27 cellular contexts compared by ENCODE assay signal in genomic region chr5:51476456-51476855, GRCh38.
DNase-seq lines count a peak whose midpoint lies in the region; ATAC-seq, FAIRE-seq and TF ChIP-seq lines count a peak whose summit lies in the region.
"Had no signal": no experiment of that assay in that cellular context is flagged by ENCODE, and none has a peak within 500 bp of the region (broad histone marks: within the 10 kb centered on the region; RNA-seq: fewer than 3 reads in every experiment).

No MANE protein-coding gene starts in this region.

- no TSS peak for BruUV-seq in K562 (replicated peaks; lab: Mats Ljungman, UMichigan)

- H3K36me3 ChIP-seq in K562 (ENCODE audit: control insufficient read depth, insufficient read depth, low read length) (no peaks in the 10 kb centered on the region), H1 (ENCODE audit: control insufficient read depth in 2 of 4, insufficient read depth in 4 of 4, low read length in 3 of 4) (no peaks in the 10 kb centered on the region)
- H3K36me3 ChIP-seq: BE2C; BLaER1 treated with 17β-estradiol and CSF1 and Interleukin-3, amounts not matched to agents 10 nM and 100 nM had no signal

- no peaks in the 10 kb centered on the region for H3K79me1 ChIP-seq in H1 (ENCODE audit: low read depth, low read length)

- H3K4me3 ChIP-seq in K562 (no peak overlapping the region), H1 (ENCODE audit: extremely low read depth in 1 of 4, insufficient read depth in 2 of 4, low read depth in 3 of 4, low read length in 4 of 4) (no peak overlapping the region)
- H3K4me3 ChIP-seq: A549; BLaER1 treated with 17β-estradiol and CSF1 and Interleukin-3, amounts not matched to agents 10 nM and 100 nM; GM12878; GM23248 had no signal

- no peak overlapping the region for H3K18ac ChIP-seq in H1 (ENCODE audit: extremely low read depth, low read length)

- no peak for ATAC-seq in K562
- ATAC-seq: A549, GM12878 had no signal

- H2BK5ac ChIP-seq in H1 (ENCODE audit: low read depth, low read length), result no peak overlapping the region

- no peaks in the 10 kb centered on the region for H3K9me3 Mint-ChIP-seq in activated CD4-positive, alpha-beta T cell treated with anti-CD3 and anti-CD28 coated beads, Interleukin-2, amount 10 ng/mL, durations not matched to agents 24 days and 14 days
- H3K9me3 Mint-ChIP-seq in activated T-helper 2 cell treated with anti-CD3 and anti-CD28 coated beads, Interferon-gamma antibody, Interleukin-2, Interleukin-4, amounts not matched to agents 10 μg/mL and 5 μg/mL and 100 μg/mL, durations not matched to agents 14 hours and 24 hours and 36 hours, result no peaks in the 10 kb centered on the region
- H3K9me3 Mint-ChIP-seq: H9, HFFc6 had no signal

- no peaks in the 10 kb centered on the region for H3K4me1 Mint-ChIP-seq in activated CD4-positive, alpha-beta T cell treated with anti-CD3 and anti-CD28 coated beads, Interleukin-2, amount 10 ng/mL, durations not matched to agents 24 days and 14 days
- no peaks in the 10 kb centered on the region for H3K4me1 Mint-ChIP-seq in activated T-helper 2 cell treated with anti-CD3 and anti-CD28 coated beads, Interferon-gamma antibody, Interleukin-2, Interleukin-4, amounts not matched to agents 10 μg/mL and 5 μg/mL and 100 μg/mL, durations not matched to agents 14 hours and 24 hours and 36 hours (ENCODE audit: low read depth)
- H3K4me1 Mint-ChIP-seq: CD14-positive monocyte; CD8-positive, alpha-beta memory T cell; H9 had no signal

- H3K27ac Mint-ChIP-seq in activated CD4-positive, alpha-beta T cell treated with anti-CD3 and anti-CD28 coated beads, Interleukin-2, amount 10 ng/mL, durations not matched to agents 24 days and 14 days, result no peak overlapping the region
- no peak overlapping the region for H3K27ac Mint-ChIP-seq in activated T-helper 2 cell treated with anti-CD3 and anti-CD28 coated beads, Interferon-gamma antibody, Interleukin-2, Interleukin-4, amounts not matched to agents 10 μg/mL and 5 μg/mL and 100 μg/mL, durations not matched to agents 14 hours and 24 hours and 36 hours
- H3K27ac Mint-ChIP-seq: CD14-positive monocyte; CD4-positive, alpha-beta T cell; CD8-positive, alpha-beta memory T cell; H9; HFFc6 had no signal

- intact Hi-C loops in K562 (cut with micrococcal nuclease), result no loop called here
- intact Hi-C loops in activated CD4-positive, alpha-beta T cell treated with anti-CD3 and anti-CD28 coated beads, Interleukin-2, amount 10 ng/mL, durations not matched to agents 24 days and 14 days (cut with micrococcal nuclease), result no loop called here
- intact Hi-C loops in activated T-helper 2 cell treated with anti-CD3 and anti-CD28 coated beads, Interferon-gamma antibody, Interleukin-2, Interleukin-4, amounts not matched to agents 10 μg/mL and 5 μg/mL and 100 μg/mL, durations not matched to agents 14 hours and 24 hours and 36 hours (cut with micrococcal nuclease), result no loop called here

- FAIRE-seq in K562 (lab: Jason Lieb, UNC) (no peak), H1 (lab: Jason Lieb, UNC) (no peak)
- FAIRE-seq: A549, D721Med, GM12878, GM19239 had no signal

- DNase-seq in HCEC 1CT (peak; percentile 7), K562 (ENCODE audit: extremely low read depth in 1 of 4, low spot score in 3 of 4) (no peak), H1 (ENCODE audit: low read depth in 1 of 2, low spot score in 2 of 2) (no peak), NCI-H69 (lab: John Stamatoyannopoulos, UW) (no peak), nucleus accumbens (lab: John Stamatoyannopoulos, UW) (no peak)
- no peak for DNase-seq in activated CD4-positive, alpha-beta T cell treated with anti-CD3 and anti-CD28 coated beads, Interleukin-2, amount 10 ng/mL, durations not matched to agents 24 days and 14 days
- DNase-seq in activated T-helper 2 cell treated with anti-CD3 and anti-CD28 coated beads, Interferon-gamma antibody, Interleukin-2, Interleukin-4, amounts not matched to agents 10 μg/mL and 5 μg/mL and 100 μg/mL, durations not matched to agents 14 hours and 24 hours and 36 hours (ENCODE audit: low spot score), result no peak
- DNase-seq: 8988T; ACHN; AML-193; BE2C; CD4-positive, alpha-beta T cell; CD8-positive, alpha-beta memory T cell; DMS 273 treated with DMSO at 0.1 percent for 48 hours; DMS79; EL; GDM1; GM23248; H9; HFFc6 had no signal

- H2AK5ac ChIP-seq in H1 (ENCODE audit: low read depth, low read length), result no peak overlapping the region

- TF ChIP-seq CTCF in K562 (IDR thresholded peaks at IDR 0.05 in 2 of 3, conservative IDR thresholded peaks at IDR 0.05 in 1 of 3; ENCODE audit: insufficient read depth in 2 of 3, low read depth in 1 of 3, low read length in 3 of 3), result no peak
- TF ChIP-seq CTCF in H1 (IDR thresholded peaks at IDR 0.05; ENCODE audit: control extremely low read depth in 1 of 3, insufficient read depth in 1 of 3, low read depth in 1 of 3, low read length in 3 of 3), result no peak

- H3K4me1 ChIP-seq in K562 (replicated peaks in 1 of 2; ENCODE audit: control insufficient read depth in 2 of 2, insufficient read depth in 2 of 2, low read length in 2 of 2), result no peaks in the 10 kb centered on the region
- no peaks in the 10 kb centered on the region for H3K4me1 ChIP-seq in H1 (replicated peaks in 1 of 4; ENCODE audit: control insufficient read depth in 3 of 4, insufficient read depth in 4 of 4, low read length in 3 of 4)
- H3K4me1 ChIP-seq: A549; BLaER1 treated with 17β-estradiol and CSF1 and Interleukin-3, amounts not matched to agents 10 nM and 100 nM had no signal

- POLR2A ChIA-PET in K562 (lab: Yijun Ruan, JAX) (no interaction called here), H1 (lab: Charles Lee; ENCODE audit: partially characterized antibody) (no interaction called here)

- H3K36me3 Mint-ChIP-seq in activated CD4-positive, alpha-beta T cell treated with anti-CD3 and anti-CD28 coated beads, Interleukin-2, amount 10 ng/mL, durations not matched to agents 24 days and 14 days (ENCODE audit: low read depth), result no peaks in the 10 kb centered on the region
- H3K36me3 Mint-ChIP-seq in activated T-helper 2 cell treated with anti-CD3 and anti-CD28 coated beads, Interferon-gamma antibody, Interleukin-2, Interleukin-4, amounts not matched to agents 10 μg/mL and 5 μg/mL and 100 μg/mL, durations not matched to agents 14 hours and 24 hours and 36 hours (ENCODE audit: low read depth), result no peaks in the 10 kb centered on the region
- H3K36me3 Mint-ChIP-seq: CD14-positive monocyte; CD8-positive, alpha-beta memory T cell had no signal

- no peak overlapping the region for H2BK12ac ChIP-seq in H1 (ENCODE audit: low read depth, low read length)

- no peak overlapping the region for H3K4ac ChIP-seq in H1 (replicated peaks; ENCODE audit: insufficient read length, low read depth, low read length)

- no peaks in the 10 kb centered on the region for H3K27me3 Mint-ChIP-seq in activated CD4-positive, alpha-beta T cell treated with anti-CD3 and anti-CD28 coated beads, Interleukin-2, amount 10 ng/mL, durations not matched to agents 24 days and 14 days
- no peaks in the 10 kb centered on the region for H3K27me3 Mint-ChIP-seq in activated T-helper 2 cell treated with anti-CD3 and anti-CD28 coated beads, Interferon-gamma antibody, Interleukin-2, Interleukin-4, amounts not matched to agents 10 μg/mL and 5 μg/mL and 100 μg/mL, durations not matched to agents 14 hours and 24 hours and 36 hours (ENCODE audit: low read depth)
- H3K27me3 Mint-ChIP-seq: CD4-positive, alpha-beta T cell; CD8-positive, alpha-beta memory T cell had no signal

- no peak overlapping the region for H2BK120ac ChIP-seq in H1 (replicated peaks; ENCODE audit: low read depth, low read length)

- H3K79me2 ChIP-seq in K562 (ENCODE audit: control insufficient read depth, insufficient read depth, low read length), result no peaks in the 10 kb centered on the region
- no peaks in the 10 kb centered on the region for H3K79me2 ChIP-seq in H1 (ENCODE audit: control insufficient read depth in 1 of 2, insufficient read depth in 2 of 2, low read length in 2 of 2)

- H2BK20ac ChIP-seq in H1 (ENCODE audit: low read length), result no peak overlapping the region

- no peak overlapping the region for H3K9ac ChIP-seq in K562 (ENCODE audit: insufficient read depth in 1 of 2, low read depth in 2 of 2, low read length in 2 of 2)
- no peak overlapping the region for H3K9ac ChIP-seq in H1 (replicated peaks in 1 of 4; ENCODE audit: extremely low read depth in 1 of 4, low read depth in 3 of 4, low read length in 3 of 4)
- H3K9ac ChIP-seq: BLaER1 treated with 17β-estradiol and CSF1 and Interleukin-3, amounts not matched to agents 10 nM and 100 nM; GM23248 had no signal

- CTCF ChIA-PET in K562 (lab: Yijun Ruan, JAX; ENCODE audit: low intra/inter-chr PET ratio) (no interaction called here), H1 (lab: Charles Lee; ENCODE audit: partially characterized antibody) (interaction anchor here (1.1 kb wide), 1 partner anchor 45 kb away, joined by 3 read pairs; no protein-coding TSS in a partner anchor)

- no peak for TF ChIP-seq POLR2A in K562 (conservative IDR thresholded peaks at IDR 0.05)
- TF ChIP-seq POLR2A in H1 (IDR thresholded peaks at IDR 0.05; ENCODE audit: control extremely low read depth in 1 of 2, low read depth in 2 of 2, low read length in 2 of 2), result no peak

- H3K9me1 ChIP-seq in K562 (ENCODE audit: control insufficient read depth, insufficient read depth, low read length), result no peaks in the 10 kb centered on the region

- no peaks in the 10 kb centered on the region for H3K23me2 ChIP-seq in H1 (ENCODE audit: low read depth, low read length)

- H3K56ac ChIP-seq in H1 (replicated peaks; ENCODE audit: insufficient read length, low read depth, low read length), result no peak overlapping the region

- no peak overlapping the region for H3K27ac ChIP-seq in K562 (ENCODE audit: extremely low read depth, low read depth, low read length)
- H3K27ac ChIP-seq in H1 (ENCODE audit: low read depth, low read length), result no peak overlapping the region
- H3K27ac ChIP-seq: A549; BLaER1 treated with 17β-estradiol and CSF1 and Interleukin-3, amounts not matched to agents 10 nM and 100 nM; GM23248 had no signal

- H2BK15ac ChIP-seq in H1 (ENCODE audit: low read length), result no peak overlapping the region

- H3K9me3 ChIP-seq in K562 (replicated peaks; ENCODE audit: control insufficient read depth, insufficient read depth, low read depth, low read length) (no peaks in the 10 kb centered on the region), H1 (ENCODE audit: insufficient read depth in 2 of 2, low read depth in 1 of 2, low read length in 1 of 2) (no peaks in the 10 kb centered on the region)
- H3K9me3 ChIP-seq: A549; BE2C; BLaER1 treated with 17β-estradiol and CSF1 and Interleukin-3, amounts not matched to agents 10 nM and 100 nM had no signal

- H2AFZ ChIP-seq in K562 (ENCODE audit: low read depth, low read length), result no peak overlapping the region
- H2AFZ ChIP-seq in H1 (ENCODE audit: low read length), result no peak overlapping the region
- H2AFZ ChIP-seq: GM23248 had no signal

- H4K8ac ChIP-seq in H1 (ENCODE audit: extremely low read depth, insufficient read depth, low read length), result no peak overlapping the region

- H3K27me3 ChIP-seq in K562 (ENCODE audit: control insufficient read depth in 2 of 2, insufficient read depth in 2 of 2, low read length in 2 of 2), result no peaks in the 10 kb centered on the region
- no peaks in the 10 kb centered on the region for H3K27me3 ChIP-seq in H1 (replicated peaks in 1 of 4; ENCODE audit: control insufficient read depth in 3 of 4, extremely low read depth in 1 of 4, insufficient read depth in 3 of 4, low read length in 3 of 4)
- H3K27me3 ChIP-seq: BE2C; BLaER1 treated with 17β-estradiol and CSF1 and Interleukin-3, amounts not matched to agents 10 nM and 100 nM had no signal

- H3K4me2 ChIP-seq in K562 (ENCODE audit: insufficient read depth, low read length), result no peak overlapping the region
- no peak overlapping the region for H3K4me2 ChIP-seq in H1 (ENCODE audit: insufficient read depth in 1 of 2, low read depth in 2 of 2, low read length in 2 of 2)
- H3K4me2 ChIP-seq: A549; BLaER1 treated with 17β-estradiol and CSF1 and Interleukin-3, amounts not matched to agents 10 nM and 100 nM had no signal

- no peak overlapping the region for H3K4me3 Mint-ChIP-seq in activated CD4-positive, alpha-beta T cell treated with anti-CD3 and anti-CD28 coated beads, Interleukin-2, amount 10 ng/mL, durations not matched to agents 24 days and 14 days
- no peak overlapping the region for H3K4me3 Mint-ChIP-seq in activated T-helper 2 cell treated with anti-CD3 and anti-CD28 coated beads, Interferon-gamma antibody, Interleukin-2, Interleukin-4, amounts not matched to agents 10 μg/mL and 5 μg/mL and 100 μg/mL, durations not matched to agents 14 hours and 24 hours and 36 hours (ENCODE audit: low read depth)
- H3K4me3 Mint-ChIP-seq: CD14-positive monocyte; CD4-positive, alpha-beta T cell; CD8-positive, alpha-beta memory T cell; H9; HFFc6 had no signal

- no peak overlapping the region for H4K91ac ChIP-seq in H1 (replicated peaks; ENCODE audit: insufficient read length, low read length)

- H3K23ac ChIP-seq in H1 (ENCODE audit: insufficient read length), result no peak overlapping the region

- no peak overlapping the region for H3K14ac ChIP-seq in H1 (ENCODE audit: insufficient read length)

- TF ChIP-seq EP300 in Ishikawa (IDR thresholded peaks at IDR 0.05; ENCODE audit: borderline replicate concordance), result no peak
- TF ChIP-seq EP300 in K562 (IDR thresholded peaks at IDR 0.05; ENCODE audit: low read length), result no peak
- TF ChIP-seq EP300 in H1 (IDR thresholded peaks at IDR 0.05; ENCODE audit: borderline replicate concordance in 1 of 2, low read depth in 2 of 2, low read length in 2 of 2), result no peak

- H4K20me1 ChIP-seq in K562 (replicated peaks; ENCODE audit: control insufficient read depth, insufficient read depth, low read length), result no peaks in the 10 kb centered on the region
- H4K20me1 ChIP-seq in H1 (replicated peaks in 1 of 2; ENCODE audit: control insufficient read depth in 1 of 2, insufficient read depth in 2 of 2, low read length in 2 of 2), result no peaks in the 10 kb centered on the region
- H4K20me1 ChIP-seq: BLaER1 treated with 17β-estradiol and CSF1 and Interleukin-3, amounts not matched to agents 10 nM and 100 nM had no signal

- in situ Hi-C loops in K562 (cut with MboI), result no loop called here

- H4K5ac ChIP-seq in H1 (ENCODE audit: insufficient read length, low read depth, low read length), result no peak overlapping the region

- TF ChIP-seq RAD21 in Ishikawa (IDR thresholded peaks at IDR 0.05; ENCODE audit: low read depth) (no peak), K562 (CRISPR knock-in tag; conservative IDR thresholded peaks at IDR 0.05 in 1 of 2, IDR thresholded peaks at IDR 0.05 in 1 of 2) (no peak), H1 (IDR thresholded peaks at IDR 0.05 in 1 of 2, conservative IDR thresholded peaks at IDR 0.05 in 1 of 2; ENCODE audit: low read depth in 2 of 2, low read length in 2 of 2) (no peak)
